Comparison of ENCODE assay signal across 10 cellular contexts in the genomic region with DNA sequence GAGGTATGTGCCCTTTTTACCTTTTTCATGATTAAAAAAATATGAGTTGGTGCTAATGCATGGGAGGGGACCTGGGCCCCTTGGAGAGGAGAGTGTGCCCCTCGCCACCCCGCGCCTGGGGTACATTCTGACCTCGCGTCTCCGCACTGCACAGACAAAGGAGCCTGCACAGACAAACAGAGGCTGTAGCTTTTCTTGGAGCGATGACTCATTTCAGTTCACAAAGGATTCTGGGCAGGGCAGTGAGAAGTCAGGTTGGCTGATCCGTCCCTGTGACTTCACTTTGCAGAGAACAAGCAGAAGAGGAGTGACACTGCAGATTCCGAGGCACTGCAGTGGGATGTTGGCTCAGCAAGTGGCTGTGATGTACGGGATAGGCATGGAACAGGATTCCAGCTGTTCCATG.
DNase-seq lines count a peak whose midpoint lies in the region; ATAC-seq, FAIRE-seq and TF ChIP-seq lines count a peak whose summit lies in the region.
"Had no signal": no experiment of that assay in that cellular context is flagged by ENCODE, and none has a peak within 500 bp of the region (broad histone marks: within the 10 kb centered on the region; RNA-seq: fewer than 3 reads in every experiment).

No MANE protein-coding gene starts in this region.

- no CpG with 5 or more reads among the region's 10 CpGs for WGBS in neuronal stem cell (ENCODE audit: extremely low coverage in 2 of 2, insufficient read length in 2 of 2, insufficient replicate concordance in 1 of 2), 2 donors
- WGBS in spleen, 5 donors = 42 to 74% (median 51%) methylated on average over 10 of the region's 10 CpGs

- H3K36me3 ChIP-seq in neuronal stem cell (replicated peaks in 1 of 2; ENCODE audit: control insufficient read depth in 2 of 2, insufficient read depth in 2 of 2, low read length in 2 of 2) (peaks cover 0 to 3% of the 10 kb centered on the region in 2 donors), spleen (no peaks in the 10 kb centered on the region)

- H3K14ac ChIP-seq in neuronal stem cell (ENCODE audit: low read length) = no peak overlapping the region

- H3K18ac ChIP-seq in neuronal stem cell (ENCODE audit: low read length) = no peak overlapping the region

- H3K9me3 ChIP-seq in neuronal stem cell (replicated peaks in 1 of 2; ENCODE audit: control insufficient read depth in 2 of 2, insufficient read depth in 1 of 2, low read depth in 1 of 2, low read length in 2 of 2) (no peaks in the 10 kb centered on the region), spleen (no peaks in the 10 kb centered on the region)

- intact Hi-C loops in spleen (cut with DNase I; ENCODE audit: low total_unique reads) = no loop called here

- TF ChIP-seq POLR2A in GM12892 (IDR thresholded peaks at IDR 0.05; ENCODE audit: low read depth, low read length) (no peak), spleen (IDR thresholded peaks at IDR 0.05) (no peak)

- H4K91ac ChIP-seq in neuronal stem cell (ENCODE audit: low read depth, low read length, poor library complexity) = no peak overlapping the region

- H3K27me3 ChIP-seq in neuronal stem cell (ENCODE audit: control insufficient read depth in 3 of 3, insufficient read depth in 3 of 3, low read depth in 1 of 3, low read length in 3 of 3) (no peaks in the 10 kb centered on the region), spleen (replicated peaks in 1 of 7) (no peaks in the 10 kb centered on the region)

- H3K27ac ChIP-seq in neuronal stem cell (replicated peaks; ENCODE audit: low read length) = peak overlapping the region; percentile 86
- no peak overlapping the region for H3K27ac ChIP-seq in spleen

- FAIRE-seq in GM12892 (lab: Jason Lieb, UNC) = no peak
- FAIRE-seq: A204.1, TTC549 had no signal

- no peaks in the 10 kb centered on the region for H3K79me1 ChIP-seq in neuronal stem cell (ENCODE audit: low read depth, low read length)

- TF ChIP-seq CTCF in spleen (IDR thresholded peaks at IDR 0.05 in 8 of 11, conservative IDR thresholded peaks at IDR 0.05 in 3 of 11) = no peak

- H3K4me1 ChIP-seq in neuronal stem cell (ENCODE audit: control insufficient read depth in 2 of 2, insufficient read depth in 1 of 2, low read depth in 1 of 2, low read length in 2 of 2) = peaks cover 21% of the 10 kb centered on the region in 2 donors
- H3K4me1 ChIP-seq in spleen = peaks cover 0 to 26% (median 9%) of the 10 kb centered on the region in 6 donors

- ATAC-seq in HG03571 (IDR thresholded peaks at IDR 0.05; ENCODE audit: unreplicated experiment) = no peak

- H3K4me2 ChIP-seq in neuronal stem cell (ENCODE audit: insufficient read depth, low read length, poor library complexity, severe bottlenecking) = peak overlapping the region; percentile 56

- no peak overlapping the region for H2BK120ac ChIP-seq in neuronal stem cell (ENCODE audit: low read depth, low read length)

- no peak overlapping the region for H3K23ac ChIP-seq in neuronal stem cell (ENCODE audit: low read depth, low read length, poor library complexity)

- no peak overlapping the region for H2BK15ac ChIP-seq in neuronal stem cell (ENCODE audit: low read length)

- H2BK5ac ChIP-seq in neuronal stem cell (ENCODE audit: low read length) = no peak overlapping the region

- H3K9ac ChIP-seq in neuronal stem cell (ENCODE audit: low read depth, low read length, poor library complexity) = no peak overlapping the region

- DNase-seq in NCI-H82 (lab: John Stamatoyannopoulos, UW) = peak; percentile 4
- DNase-seq in NCI-H82 treated with DMSO at 0.1 percent for 48 hours (lab: John Stamatoyannopoulos, UW; ENCODE audit: unreplicated experiment) = no peak
- peak; percentile 89 for DNase-seq in SW480 (ENCODE audit: low spot score)
- peak; percentile 83 for DNase-seq in glomerular visceral epithelial cell (ENCODE audit: extremely low spot score)
- peak; percentile 83 for DNase-seq in neuronal stem cell (ENCODE audit: low spot score)
- DNase-seq in GM12892 (ENCODE audit: insufficient read length) = no peak
- no peak for DNase-seq in spleen

- no peak overlapping the region for H4K8ac ChIP-seq in neuronal stem cell (ENCODE audit: low read depth, low read length)

- no peak overlapping the region for H2BK12ac ChIP-seq in neuronal stem cell (ENCODE audit: low read length)

- H3K4ac ChIP-seq in neuronal stem cell (ENCODE audit: low read length) = no peak overlapping the region

- H2AK5ac ChIP-seq in neuronal stem cell (ENCODE audit: low read depth, low read length) = no peak overlapping the region

- peak overlapping the region in 1 of 2 donors; percentile 47 for H3K4me3 ChIP-seq in neuronal stem cell (ENCODE audit: low read length in 2 of 2)
- peak overlapping the region in 1 of 8 donors; percentile 11 for H3K4me3 ChIP-seq in spleen

- peak overlapping the region; percentile 69 for H2AFZ ChIP-seq in neuronal stem cell (ENCODE audit: low read length)

Comparison
In these comparisons a context has a peak if more than half of its experiments do, and no peak if none do; other contexts are left out.
1. DNase-seq: peak in NCI-H82 (single experiment), SW480 (single experiment), glomerular visceral epithelial cell (single experiment) and neuronal stem cell (single experiment); none in NCI-H82 treated with DMSO at 0.1 percent for 48 hours (single experiment), GM12892 (single experiment) and spleen (single experiment).